Comparison of ENCODE assay signal across 8 cellular contexts in genomic region chr10:13271552-13272163, GRCh38.
A peak's percentile ranks its signal among the peaks of the same experiment; 100 is the strongest.
DNase-seq lines count a peak whose midpoint lies in the region; ATAC-seq, FAIRE-seq and TF ChIP-seq lines count a peak whose summit lies in the region.

No MANE protein-coding gene starts in this region.

- DNase-seq in NK-92 treated with Interleukin-12 subunit alpha and Interleukin-12 subunit beta, amount 100 ng/mL, for 24 hours (lab: John Stamatoyannopoulos, UW): peak; percentile 5
- DNase-seq in NK-92 (lab: John Stamatoyannopoulos, UW; ENCODE audit: unreplicated experiment): no peak
- peak; percentile 10 for DNase-seq in HTR-8/SVneo (ENCODE audit: insufficient read length, low spot score)
- peak; percentile 31 to 46 for DNase-seq in central memory CD8-positive, alpha-beta T cell (ENCODE audit: low spot score in 2 of 2)
- DNase-seq in memory B cell (ENCODE audit: low spot score in 2 of 2): peak; percentile 34 to 35
- DNase-seq in stimulated activated naive CD4-positive, alpha-beta T cell (lab: John Stamatoyannopoulos, UW): peak; percentile 14 to 52 (median 36)

- H3K4me1 Mint-ChIP-seq in central memory CD8-positive, alpha-beta T cell: peaks cover 9% of the 10 kb centered on the region
- H3K4me1 Mint-ChIP-seq in memory B cell: peaks cover 7% of the 10 kb centered on the region

- H3K9me3 Mint-ChIP-seq in central memory CD8-positive, alpha-beta T cell: no peaks in the 10 kb centered on the region
- no peaks in the 10 kb centered on the region for H3K9me3 Mint-ChIP-seq in memory B cell

- peak; percentile 77 for ATAC-seq in central memory CD8-positive, alpha-beta T cell (replicated peaks; ENCODE audit: extremely low read depth, poor library complexity, severe bottlenecking)
- ATAC-seq in memory B cell (ENCODE audit: low read depth) (peak; percentile 90), HG03039 (IDR thresholded peaks at IDR 0.05; ENCODE audit: unreplicated experiment) (no peak)

- no peaks in the 10 kb centered on the region for H3K36me3 Mint-ChIP-seq in central memory CD8-positive, alpha-beta T cell (ENCODE audit: insufficient read depth)
- no peaks in the 10 kb centered on the region for H3K36me3 Mint-ChIP-seq in memory B cell

- H3K27ac Mint-ChIP-seq in central memory CD8-positive, alpha-beta T cell (ENCODE audit: low read depth): peak overlapping the region; percentile 69
- H3K27ac Mint-ChIP-seq in memory B cell: no peak overlapping the region

- H3K4me3 Mint-ChIP-seq in central memory CD8-positive, alpha-beta T cell: peak overlapping the region; percentile 51
- H3K4me3 Mint-ChIP-seq in memory B cell: peak overlapping the region; percentile 74

- H3K27ac ChIP-seq in VCaP: peak overlapping the region; percentile 15; the same call in 1 of the 2 replicates

- H3K27me3 Mint-ChIP-seq in central memory CD8-positive, alpha-beta T cell: no peaks in the 10 kb centered on the region
- H3K27me3 Mint-ChIP-seq in memory B cell: peaks cover 6% of the 10 kb centered on the region

- no peak; the same call in 1 of the 2 replicates for TF ChIP-seq CTCF in VCaP (conservative IDR thresholded peaks at IDR 0.05)

- no peak for FAIRE-seq in HTR-8/SVneo (lab: Jason Lieb, UNC)
